Comparison of ENCODE assay signal across 8 cellular contexts in the genomic region with DNA sequence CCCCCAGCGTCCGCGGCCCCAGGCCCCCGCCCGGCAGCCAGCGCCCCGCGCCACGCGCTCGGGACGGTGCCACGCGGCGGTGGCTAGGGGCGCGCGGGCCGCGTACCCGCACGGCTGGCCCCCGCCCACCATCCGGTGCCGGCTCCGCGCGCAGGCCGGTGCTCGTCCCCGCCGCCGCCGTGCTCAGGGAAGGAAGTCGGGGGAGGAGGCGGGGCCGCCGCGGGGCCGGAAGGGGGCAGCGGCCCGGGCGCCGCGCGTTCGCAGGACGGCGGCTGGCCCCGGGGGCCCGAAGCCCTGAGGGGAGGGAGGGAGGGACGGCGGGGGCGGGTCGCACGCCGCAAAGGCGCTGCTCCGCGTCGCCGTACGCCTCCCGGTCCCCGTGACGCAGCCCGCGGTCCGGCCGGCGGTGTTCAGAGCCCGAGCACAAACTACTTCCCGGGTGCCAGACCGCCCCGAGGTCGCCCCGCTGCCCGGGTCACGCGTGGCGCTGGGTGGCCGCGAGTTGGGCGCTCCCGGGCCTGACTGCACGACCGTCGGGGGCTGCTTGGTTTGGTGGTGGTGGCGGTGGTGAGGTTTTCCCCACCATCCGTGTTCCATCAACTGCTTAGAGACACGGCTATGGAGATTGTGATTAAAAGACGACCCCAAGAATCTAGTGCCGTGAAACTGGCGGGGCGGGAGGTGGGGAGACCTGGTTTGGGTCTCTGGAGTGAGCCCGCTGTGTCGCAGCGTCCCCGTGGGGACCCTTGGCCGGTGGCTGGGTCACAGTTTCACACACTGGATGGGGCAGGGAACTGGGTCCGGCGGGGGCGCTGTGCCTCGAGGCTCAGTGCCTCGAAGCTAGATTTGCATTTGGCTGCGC. TPM values are rescaled to one million over a fixed set of nuclear protein-coding genes. Genes with fewer than 3 reads are reported as not detected.
A peak's percentile ranks its signal among the peaks of the same experiment; 100 is the strongest.
DNase-seq lines count a peak whose midpoint lies in the region; ATAC-seq and TF ChIP-seq lines count a peak whose summit lies in the region.

A gene (minus strand): TSS at position 205 of the 862 bp plus-strand sequence. CDS start 1,818 bp downstream, outside the sequence.

- H2AFZ ChIP-seq in PC-3 (ENCODE audit: low read length): peak within 1 kb of the TSS; percentile 99

- TF ChIP-seq POLR2A in esophagus squamous epithelium (IDR thresholded peaks at IDR 0.05): peak in 2 of 4 donors; percentile 21 to 58

- H3K9me3 ChIP-seq in BLaER1 treated with 17β-estradiol and CSF1 and Interleukin-3, amounts not matched to agents 10 nM and 100 nM (replicated peaks in 1 of 11): no peaks in the 10 kb centered on the region
- no peaks in the 10 kb centered on the region for H3K9me3 ChIP-seq in PC-3 (ENCODE audit: low read length)
- no peaks in the 10 kb centered on the region for H3K9me3 ChIP-seq in esophagus squamous epithelium
- H3K9me3 ChIP-seq in naive thymus-derived CD4-positive, alpha-beta T cell (ENCODE audit: control insufficient read depth in 2 of 3, low read length in 3 of 3): no peaks in the 10 kb centered on the region

- POLR2A ChIA-PET in PC-3 (lab: Charles Lee; ENCODE audit: unreplicated experiment): no interaction called here
- POLR2A ChIA-PET in naive thymus-derived CD4-positive, alpha-beta T cell (lab: Charles Lee): interaction anchor here (0.7 to 1.5 kb wide), 9 partner anchors 8 to 588 kb away, joined by 3 to 12 read pairs (median 3); a partner anchor contains a TSS

- no peaks in the 10 kb centered on the region for H3K27me3 ChIP-seq in BLaER1 treated with 17β-estradiol and CSF1 and Interleukin-3, amounts not matched to agents 10 nM and 100 nM
- no peaks in the 10 kb centered on the region for H3K27me3 ChIP-seq in PC-3 (ENCODE audit: low read length)
- H3K27me3 ChIP-seq in esophagus squamous epithelium: no peaks in the 10 kb centered on the region
- no peaks in the 10 kb centered on the region for H3K27me3 ChIP-seq in naive thymus-derived CD4-positive, alpha-beta T cell (ENCODE audit: control insufficient read depth in 2 of 2, insufficient read depth in 2 of 2, low read length in 2 of 2)

- peak within 1 kb of the TSS; percentile 86 to 98 (median 92) for H3K27ac Mint-ChIP-seq in naive thymus-derived CD4-positive, alpha-beta T cell
- peak within 1 kb of the TSS; percentile 99 for H3K27ac Mint-ChIP-seq in stimulated activated naive B cell treated with anti-CD40 and anti-IgM and Interleukin-4, amounts not matched to agents 10 μg/mL and 1 μg/mL and 100 μg/mL, for 72 hours

- intact Hi-C loops in PC-3 (cut with micrococcal nuclease) (no loop called here), esophagus squamous epithelium (cut with DNase I) (no loop called here)
- intact Hi-C loops in naive thymus-derived CD4-positive, alpha-beta T cell (cut with micrococcal nuclease): loop anchor here (1.0 to 5.0 kb wide), 15 partner anchors 8 to 1620 kb away; a partner anchor contains a TSS

- 0% methylated on average over 9 to 11 of the region's 106 CpGs for WGBS in esophagus squamous epithelium, 2 donors

- BruUV-seq in PC-3 (replicated peaks; lab: Mats Ljungman, UMichigan): no TSS peak

- H3K4me2 ChIP-seq in BLaER1 treated with 17β-estradiol and CSF1 and Interleukin-3, amounts not matched to agents 10 nM and 100 nM: peak within 1 kb of the TSS; percentile 82 to 95 (median 91)
- H3K4me2 ChIP-seq in PC-3 (ENCODE audit: low read length): peak within 1 kb of the TSS; percentile 100

- H3K27ac ChIP-seq in BLaER1 treated with 17β-estradiol and CSF1 and Interleukin-3, amounts not matched to agents 10 nM and 100 nM: peak within 1 kb of the TSS; percentile 92 to 99 (median 98)
- peak within 1 kb of the TSS; percentile 50 for H3K27ac ChIP-seq in PC-3 (ENCODE audit: low read length)
- peak within 1 kb of the TSS; percentile 95 to 97 (median 96) for H3K27ac ChIP-seq in esophagus squamous epithelium
- peak within 1 kb of the TSS; percentile 89 for H3K27ac ChIP-seq in naive thymus-derived CD4-positive, alpha-beta T cell (ENCODE audit: low read depth, low read length)

- peak within 1 kb of the TSS; percentile 75 to 95 (median 90) for H3K4me3 Mint-ChIP-seq in naive thymus-derived CD4-positive, alpha-beta T cell
- peak within 1 kb of the TSS; percentile 83 to 95 for H3K4me3 Mint-ChIP-seq in stimulated activated naive B cell treated with anti-CD40 and anti-IgM and Interleukin-4, amounts not matched to agents 10 μg/mL and 1 μg/mL and 100 μg/mL, for 72 hours

- DNase-seq in PC-3 (peak; percentile 62), esophagus squamous epithelium (lab: John Stamatoyannopoulos, UW) (peak; percentile 26)
- DNase-seq in activated T-cell treated with anti-CD3 and anti-CD28 coated beads, Interleukin-2, amount 50 U/mL, for 48 hours: peak; percentile 80 to 85
- peak; percentile 71 to 90 (median 80) for DNase-seq in naive thymus-derived CD4-positive, alpha-beta T cell
- DNase-seq in stimulated activated naive B cell treated with anti-CD40 and anti-IgM and Interleukin-4, amounts not matched to agents 10 μg/mL and 1 μg/mL and 100 μg/mL, for 72 hours: peak; percentile 82

- H3K9me3 Mint-ChIP-seq in naive thymus-derived CD4-positive, alpha-beta T cell: no peaks in the 10 kb centered on the region
- H3K9me3 Mint-ChIP-seq in stimulated activated naive B cell treated with anti-CD40 and anti-IgM and Interleukin-4, amounts not matched to agents 10 μg/mL and 1 μg/mL and 100 μg/mL, for 72 hours: no peaks in the 10 kb centered on the region

- peaks cover 37 to 64% (median 53%) of the 10 kb centered on the region in 10 experiments for H3K4me1 ChIP-seq in BLaER1 treated with 17β-estradiol and CSF1 and Interleukin-3, amounts not matched to agents 10 nM and 100 nM
- peaks cover 18% of the 10 kb centered on the region for H3K4me1 ChIP-seq in PC-3 (ENCODE audit: insufficient read depth, low read length)
- H3K4me1 ChIP-seq in esophagus squamous epithelium: peaks cover 7 to 21% (median 13%) of the 10 kb centered on the region in 3 donors
- peaks cover 20 to 26% of the 10 kb centered on the region in 2 donors for H3K4me1 ChIP-seq in naive thymus-derived CD4-positive, alpha-beta T cell (ENCODE audit: control insufficient read depth in 2 of 2, insufficient read depth in 2 of 2, low read length in 2 of 2)

- CTCF ChIA-PET in PC-3 (lab: Charles Lee): no interaction called here
- CTCF ChIA-PET in naive thymus-derived CD4-positive, alpha-beta T cell (lab: Charles Lee): interaction anchor here (0.7 to 3.1 kb wide), 5 partner anchors 8 to 112 kb away, joined by 3 to 12 read pairs (median 4); no protein-coding TSS in a partner anchor

- ATAC-seq in GM19023 (IDR thresholded peaks at IDR 0.05; ENCODE audit: unreplicated experiment) (peak; percentile 81), HG03280 (IDR thresholded peaks at IDR 0.05; ENCODE audit: unreplicated experiment) (peak; percentile 88), PC-3 (peak; percentile 74)
- peak; percentile 89 for ATAC-seq in naive thymus-derived CD4-positive, alpha-beta T cell
- peak; percentile 84 to 87 for ATAC-seq in stimulated activated naive B cell treated with anti-CD40 and anti-IgM and Interleukin-4, amounts not matched to agents 10 μg/mL and 1 μg/mL and 100 μg/mL, for 72 hours (replicated peaks)

- peak within 1 kb of the TSS; percentile 70 to 82 (median 76) for H3K4me3 ChIP-seq in BLaER1 treated with 17β-estradiol and CSF1 and Interleukin-3, amounts not matched to agents 10 nM and 100 nM
- H3K4me3 ChIP-seq in PC-3 (ENCODE audit: low read length): peak within 1 kb of the TSS; percentile 87
- H3K4me3 ChIP-seq in esophagus squamous epithelium: peak within 1 kb of the TSS; percentile 77 to 93 (median 90)
- peak within 1 kb of the TSS; percentile 77 for H3K4me3 ChIP-seq in naive thymus-derived CD4-positive, alpha-beta T cell (ENCODE audit: low read length)

- H3K9me2 ChIP-seq in PC-3 (replicated peaks; ENCODE audit: low read length): no peaks in the 10 kb centered on the region

- H3K79me2 ChIP-seq in PC-3 (ENCODE audit: low read length): peaks cover 29% of the 10 kb centered on the region

- peak within 1 kb of the TSS; percentile 89 to 99 (median 97) for H3K9ac ChIP-seq in BLaER1 treated with 17β-estradiol and CSF1 and Interleukin-3, amounts not matched to agents 10 nM and 100 nM
- H3K9ac ChIP-seq in PC-3 (ENCODE audit: low read length): peak within 1 kb of the TSS; percentile 86

- peaks cover 0 to 6% (median 0%) of the 10 kb centered on the region in 5 donors for H3K27me3 Mint-ChIP-seq in naive thymus-derived CD4-positive, alpha-beta T cell
- peaks cover 0 to 5% of the 10 kb centered on the region in 2 donors for H3K27me3 Mint-ChIP-seq in stimulated activated naive B cell treated with anti-CD40 and anti-IgM and Interleukin-4, amounts not matched to agents 10 μg/mL and 1 μg/mL and 100 μg/mL, for 72 hours

- peaks cover 17 to 58% (median 50%) of the 10 kb centered on the region in 7 donors for H3K4me1 Mint-ChIP-seq in naive thymus-derived CD4-positive, alpha-beta T cell
- H3K4me1 Mint-ChIP-seq in stimulated activated naive B cell treated with anti-CD40 and anti-IgM and Interleukin-4, amounts not matched to agents 10 μg/mL and 1 μg/mL and 100 μg/mL, for 72 hours: peaks cover 17 to 44% of the 10 kb centered on the region in 2 donors

- peaks cover 0 to 8% (median 5%) of the 10 kb centered on the region in 11 experiments; a peak in 5 of 22 replicates for H4K20me1 ChIP-seq in BLaER1 treated with 17β-estradiol and CSF1 and Interleukin-3, amounts not matched to agents 10 nM and 100 nM
- H4K20me1 ChIP-seq in PC-3 (ENCODE audit: low read length): no peaks in the 10 kb centered on the region

- H3K36me3 Mint-ChIP-seq in naive thymus-derived CD4-positive, alpha-beta T cell: peaks cover 7 to 17% (median 13%) of the 10 kb centered on the region in 5 donors
- peaks cover 18 to 29% of the 10 kb centered on the region in 2 donors for H3K36me3 Mint-ChIP-seq in stimulated activated naive B cell treated with anti-CD40 and anti-IgM and Interleukin-4, amounts not matched to agents 10 μg/mL and 1 μg/mL and 100 μg/mL, for 72 hours

- H3F3A ChIP-seq in PC-3 (ENCODE audit: low read length, unreplicated experiment): no peaks in the 10 kb centered on the region

- TF ChIP-seq CTCF in PC-3 (conservative IDR thresholded peaks at IDR 0.05; ENCODE audit: low read depth, low read length) (peak; percentile 54), esophagus squamous epithelium (IDR thresholded peaks at IDR 0.05) (peak in 1 of 6 experiments; percentile 33)

- H3K36me3 ChIP-seq in BLaER1 treated with 17β-estradiol and CSF1 and Interleukin-3, amounts not matched to agents 10 nM and 100 nM: peaks cover 26 to 36% (median 32%) of the 10 kb centered on the region in 11 experiments
- no peaks in the 10 kb centered on the region for H3K36me3 ChIP-seq in PC-3 (ENCODE audit: low read depth, low read length)
- peaks cover 0 to 31% (median 7%) of the 10 kb centered on the region in 3 donors for H3K36me3 ChIP-seq in esophagus squamous epithelium
- H3K36me3 ChIP-seq in naive thymus-derived CD4-positive, alpha-beta T cell (ENCODE audit: control insufficient read depth in 2 of 3, insufficient read depth in 3 of 3, low read length in 3 of 3): peaks cover 0 to 24% (median 0%) of the 10 kb centered on the region in 3 experiments

RNA-seq across cellular contexts. Expression of the gene that starts here (rescaled TPM):
- 58.1 and 62.3 TPM in 2 replicates for total RNA-seq in PC-3 (2014; rRNA removed)
- 10 to 100 TPM; 43.6 to 72.9 (median 57.2) TPM for total RNA-seq in esophagus squamous epithelium
- 10 to 100 TPM; 61.4 to 76.2 (median 68.9) TPM for total RNA-seq in naive thymus-derived CD4-positive, alpha-beta T cell
- 10 to 100 TPM; 76.3 to 84.7 TPM for polyA plus RNA-seq in naive thymus-derived CD4-positive, alpha-beta T cell

Comparison
In these comparisons a context has a peak if more than half of its experiments do, and no peak if none do; other contexts are left out.
1. Peak in every context shown above with its lines: DNase-seq, ATAC-seq, H3K4me3 ChIP-seq and H3K27ac ChIP-seq.
2. DNase-seq: peak in every context shown above with its lines; median percentile 82 in activated T-cell treated with anti-CD3 and anti-CD28 coated beads, Interleukin-2, amount 50 U/mL, for 48 hours; 82 in stimulated activated naive B cell treated with anti-CD40 and anti-IgM and Interleukin-4, amounts not matched to agents 10 μg/mL and 1 μg/mL and 100 μg/mL, for 72 hours; 80 in naive thymus-derived CD4-positive, alpha-beta T cell; 62 in PC-3; 26 in esophagus squamous epithelium.
3. intact Hi-C loops: an anchor here in naive thymus-derived CD4-positive, alpha-beta T cell (1.0 to 5.0 kb wide); none called in PC-3 and esophagus squamous epithelium.